30 cellular contexts compared by ENCODE assay signal in genomic region chr1:171180671-171181070, GRCh38. TPM values are rescaled to one million over a fixed set of nuclear protein-coding genes. Genes with fewer than 3 reads are reported as not detected.
"Had no signal": no experiment of that assay in that cellular context is flagged by ENCODE, and none has a peak within 500 bp of the region (broad histone marks: within the 10 kb centered on the region; RNA-seq: fewer than 3 reads in every experiment).

No MANE protein-coding gene starts in this region.

- H3K4me3 ChIP-seq: adrenal gland, breast epithelium, SJCRH30 had no signal

- DNase-seq: activated CD4-positive, CD25-positive, alpha-beta regulatory T cell; activated CD8-positive, alpha-beta memory T cell treated with anti-CD3 and anti-CD28 coated beads, Interleukin-2, amount 50 U/mL, for 4 hours; activated CD8-positive, alpha-beta T cell treated with anti-CD3 and anti-CD28 coated beads for 36 hours; activated gamma-delta T cell treated with Interleukin-2 at 50 U/mL for 16 hours; activated naive CD4-positive, alpha-beta T cell treated with anti-CD3 and anti-CD28 coated beads, Interleukin-2, amount 10 ng/mL, durations not matched to agents 7 days and 5 days; activated naive CD8-positive, alpha-beta T cell treated with anti-CD3 and anti-CD28 coated beads for 36 hours; activated T-cell treated with anti-CD3 and anti-CD28 coated beads, Interleukin-2, amount 50 U/mL, for 72 hours; adrenal gland; aorta; caudate nucleus; Kasumi-1; KBM-7; NCI-H1105 treated with DMSO at 0.1 percent for 48 hours; NCI-H1436 treated with DMSO at 0.1 percent for 48 hours; NCI-H187; NCI-H2081 treated with DMSO at 0.1 percent for 48 hours; NCI-H2171; NCI-H226; NCI-H526; NCI-H774; RPMI8226; SJCRH30; T-cell; T-helper 2 cell; T1000 had no signal

- H3K36me3 Mint-ChIP-seq: activated naive CD4-positive, alpha-beta T cell treated with anti-CD3 and anti-CD28 coated beads, Interleukin-2, amount 10 ng/mL, durations not matched to agents 7 days and 5 days; activated naive CD8-positive, alpha-beta T cell treated with anti-CD3 and anti-CD28 coated beads for 36 hours; T-cell had no signal

- H3K9me3 Mint-ChIP-seq: activated CD8-positive, alpha-beta T cell treated with anti-CD3 and anti-CD28 coated beads for 36 hours; activated naive CD4-positive, alpha-beta T cell treated with anti-CD3 and anti-CD28 coated beads, Interleukin-2, amount 10 ng/mL, durations not matched to agents 7 days and 5 days; activated naive CD8-positive, alpha-beta T cell treated with anti-CD3 and anti-CD28 coated beads for 36 hours; activated T-cell treated with anti-CD3 and anti-CD28 coated beads, Interleukin-2, amount 50 U/mL, for 72 hours; activated T-helper 2 cell treated with anti-CD3 and anti-CD28 coated beads, Interferon-gamma antibody, Interleukin-2, Interleukin-4, amounts not matched to agents 10 μg/mL and 5 μg/mL and 100 μg/mL, durations not matched to agents 14 hours and 24 hours and 36 hours; T-cell had no signal

- H3K4me3 Mint-ChIP-seq: activated CD8-positive, alpha-beta T cell treated with anti-CD3 and anti-CD28 coated beads for 36 hours; activated naive CD4-positive, alpha-beta T cell treated with anti-CD3 and anti-CD28 coated beads, Interleukin-2, amount 10 ng/mL, durations not matched to agents 7 days and 5 days; activated naive CD8-positive, alpha-beta T cell treated with anti-CD3 and anti-CD28 coated beads for 36 hours; activated T-cell treated with anti-CD3 and anti-CD28 coated beads, Interleukin-2, amount 50 U/mL, for 72 hours; T-cell had no signal

- H3K27me3 Mint-ChIP-seq: activated naive CD4-positive, alpha-beta T cell treated with anti-CD3 and anti-CD28 coated beads, Interleukin-2, amount 10 ng/mL, durations not matched to agents 7 days and 5 days had no signal

- H3K27ac Mint-ChIP-seq: activated CD8-positive, alpha-beta T cell treated with anti-CD3 and anti-CD28 coated beads for 36 hours; activated naive CD4-positive, alpha-beta T cell treated with anti-CD3 and anti-CD28 coated beads, Interleukin-2, amount 10 ng/mL, durations not matched to agents 7 days and 5 days; activated naive CD8-positive, alpha-beta T cell treated with anti-CD3 and anti-CD28 coated beads for 36 hours; activated T-cell treated with anti-CD3 and anti-CD28 coated beads, Interleukin-2, amount 50 U/mL, for 72 hours; activated T-helper 2 cell treated with anti-CD3 and anti-CD28 coated beads, Interferon-gamma antibody, Interleukin-2, Interleukin-4, amounts not matched to agents 10 μg/mL and 5 μg/mL and 100 μg/mL, durations not matched to agents 14 hours and 24 hours and 36 hours; T-cell had no signal

- ATAC-seq: activated CD8-positive, alpha-beta T cell treated with anti-CD3 and anti-CD28 coated beads for 36 hours; activated T-cell treated with anti-CD3 and anti-CD28 coated beads, Interleukin-2, amount 50 U/mL, for 72 hours; Right ventricle myocardium inferior; T-cell had no signal

- H3K4me1 Mint-ChIP-seq: activated naive CD4-positive, alpha-beta T cell treated with anti-CD3 and anti-CD28 coated beads, Interleukin-2, amount 10 ng/mL, durations not matched to agents 7 days and 5 days; T-cell had no signal

RNA-seq across cellular contexts. Expression of gene FMO2, which starts 4.4 kb away (rescaled TPM):
- total RNA-seq: activated CD8-positive, alpha-beta T cell treated with anti-CD3 and anti-CD28 coated beads for 36 hours; activated naive CD8-positive, alpha-beta T cell treated with anti-CD3 and anti-CD28 coated beads for 36 hours; activated T-cell treated with anti-CD3 and anti-CD28 coated beads, Interleukin-2, amount 50 U/mL, for 72 hours; activated T-helper 2 cell treated with anti-CD3 and anti-CD28 coated beads, Interferon-gamma antibody, Interleukin-2, Interleukin-4, amounts not matched to agents 10 μg/mL and 5 μg/mL and 100 μg/mL, durations not matched to agents 14 hours and 24 hours and 36 hours; NCI-H460; OCI-LY7; SJCRH30 had no signal
